Comparison of ENCODE assay signal across 9 cellular contexts in the genomic region with DNA sequence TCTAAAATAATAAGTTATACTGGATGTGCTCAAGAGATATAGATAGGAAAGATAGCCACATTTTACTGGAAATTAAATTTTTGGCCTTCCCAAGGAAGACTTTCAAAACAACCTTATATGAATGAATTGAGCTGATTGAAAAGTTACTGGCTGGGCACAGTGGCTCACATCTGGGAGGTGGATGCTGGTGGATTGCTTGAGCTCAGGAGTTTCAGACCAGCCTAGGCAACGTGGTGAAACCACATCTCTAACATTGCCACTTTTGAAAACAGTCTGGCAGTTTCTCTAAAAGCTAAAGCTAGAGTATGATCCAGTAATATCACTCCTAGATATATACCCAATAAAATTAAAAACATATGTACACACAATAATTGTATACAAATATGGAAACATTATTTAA.
"Had no signal": no experiment of that assay in that cellular context is flagged by ENCODE, and none has a peak within 500 bp of the region (broad histone marks: within the 10 kb centered on the region; RNA-seq: fewer than 3 reads in every experiment).

No MANE protein-coding gene starts in this region.

- ATAC-seq: GM23338, HCT116 had no signal

- DNase-seq: GM23248, GOT3, H7, H9, HCEC 1CT, HFFc6 had no signal

- H3K4me2 ChIP-seq: GM23338 had no signal

- H3K9ac ChIP-seq: GM23248 had no signal

- H3K4me3 ChIP-seq: GM23248, GM23338, HAP-1 had no signal

- H3K9me3 ChIP-seq: HAP-1 had no signal

- H3K4me1 ChIP-seq: HAP-1 had no signal

- H3K36me3 ChIP-seq: HAP-1 had no signal

- H3K27ac ChIP-seq: GM23248 had no signal

- H2AFZ ChIP-seq: GM23248, GM23338 had no signal
